In the genomic region with DNA sequence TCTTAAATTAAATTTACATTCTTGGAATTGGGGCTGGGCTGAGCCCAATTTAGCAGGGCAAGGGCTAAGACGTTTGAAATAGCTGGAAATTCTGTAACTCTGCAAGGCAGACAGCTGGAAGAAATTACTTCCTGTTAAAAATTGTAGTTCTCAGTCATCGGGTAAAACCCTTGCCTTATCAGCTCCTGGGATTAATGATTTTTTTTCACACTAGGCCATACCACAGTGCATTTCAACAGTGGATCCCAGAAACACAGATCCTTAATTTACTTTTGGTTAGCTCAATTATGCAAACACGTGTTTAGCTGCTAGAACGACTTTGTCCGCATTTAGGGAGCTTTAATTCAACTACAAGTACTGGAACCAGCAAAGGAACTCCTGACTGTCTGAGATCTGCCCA, we compare ENCODE assay signal across 25 cellular contexts.
"Had no signal": no experiment of that assay in that cellular context is flagged by ENCODE, and none has a peak within 500 bp of the region (broad histone marks: within the 10 kb centered on the region; RNA-seq: fewer than 3 reads in every experiment).

No MANE protein-coding gene starts in this region.

- H3K4me1 Mint-ChIP-seq: activated B cell treated with CpG ODN at 0.5 μM for 24 hours; activated CD4-positive, alpha-beta memory T cell treated with anti-CD3 and anti-CD28 coated beads, Interleukin-2, amount 10 ng/mL, durations not matched to agents 7 days and 5 days; stimulated activated naive CD8-positive, alpha-beta T cell treated with anti-CD3 and anti-CD28 coated beads, Interleukin-15, amount 100 ng/mL, for 72 hours had no signal

- H3K27me3 ChIP-seq: ascending aorta, breast epithelium, esophagus muscularis mucosa, ovary, suprapubic skin, vagina had no signal

- H3K27ac Mint-ChIP-seq: activated B cell treated with CpG ODN at 0.5 μM for 24 hours; activated CD4-positive, alpha-beta memory T cell treated with anti-CD3 and anti-CD28 coated beads, Interleukin-2, amount 10 ng/mL, durations not matched to agents 7 days and 5 days; activated naive CD4-positive, alpha-beta T cell treated with anti-CD3 and anti-CD28 coated beads for 36 hours; activated T-helper 2 cell treated with anti-CD3 and anti-CD28 coated beads, Interferon-gamma antibody, Interleukin-2, Interleukin-4, amounts not matched to agents 10 μg/mL and 5 μg/mL and 100 μg/mL, durations not matched to agents 14 hours and 24 hours and 36 hours; natural killer cell; stimulated activated naive CD8-positive, alpha-beta T cell treated with anti-CD3 and anti-CD28 coated beads, Interleukin-15, amount 100 ng/mL, for 72 hours had no signal

- DNase-seq: activated B cell treated with CpG ODN at 0.5 μM for 24 hours; activated CD4-positive, alpha-beta memory T cell treated with anti-CD3 and anti-CD28 coated beads, Interleukin-2, amount 10 ng/mL, durations not matched to agents 7 days and 5 days; activated CD4-positive, alpha-beta T cell treated with anti-CD3 and anti-CD28 coated beads for 4 hours; activated naive CD4-positive, alpha-beta T cell treated with anti-CD3 and anti-CD28 coated beads for 36 hours; activated T-cell treated with anti-CD3 and anti-CD28 coated beads, Interleukin-2, amount 50 U/mL, for 1 hour; cortex of kidney; effector CD4-positive, alpha-beta T cell; hypothalamus; islet precursor cell; lower lobe of right lung; natural killer cell; ovary; psoas muscle; right cardiac atrium; small intestine; stimulated activated CD4-positive, alpha-beta T cell treated with anti-CD3 and anti-CD28 coated beads, Interleukin-4, amount 100 ng/mL, for 1 hour; stimulated activated naive CD8-positive, alpha-beta T cell treated with anti-CD3 and anti-CD28 coated beads, Interleukin-15, amount 100 ng/mL, for 72 hours; T-helper 2 cell; trophoblast cell had no signal

- H3K36me3 ChIP-seq: ascending aorta, breast epithelium, esophagus muscularis mucosa, lower lobe of right lung, ovary, suprapubic skin, vagina had no signal

- H3K27ac ChIP-seq: ascending aorta, breast epithelium, esophagus muscularis mucosa, lower lobe of right lung, ovary, psoas muscle, suprapubic skin, vagina had no signal

- H3K36me3 Mint-ChIP-seq: natural killer cell had no signal

- ATAC-seq: lower lobe of right lung; natural killer cell; psoas muscle; right cardiac atrium; stimulated activated naive CD8-positive, alpha-beta T cell treated with anti-CD3 and anti-CD28 coated beads, Interleukin-15, amount 100 ng/mL, for 72 hours had no signal

- H3K4me3 Mint-ChIP-seq: activated B cell treated with CpG ODN at 0.5 μM for 24 hours; activated CD4-positive, alpha-beta memory T cell treated with anti-CD3 and anti-CD28 coated beads, Interleukin-2, amount 10 ng/mL, durations not matched to agents 7 days and 5 days; activated naive CD4-positive, alpha-beta T cell treated with anti-CD3 and anti-CD28 coated beads for 36 hours; natural killer cell; stimulated activated naive CD8-positive, alpha-beta T cell treated with anti-CD3 and anti-CD28 coated beads, Interleukin-15, amount 100 ng/mL, for 72 hours had no signal

- H3K4me3 ChIP-seq: ascending aorta, breast epithelium, esophagus muscularis mucosa, lower lobe of right lung, ovary, psoas muscle, suprapubic skin, vagina had no signal

- H3K9me3 ChIP-seq: ascending aorta, lower lobe of right lung, ovary, psoas muscle, vagina had no signal

- H3K9me3 Mint-ChIP-seq: activated B cell treated with CpG ODN at 0.5 μM for 24 hours; activated naive CD4-positive, alpha-beta T cell treated with anti-CD3 and anti-CD28 coated beads for 36 hours; activated T-helper 2 cell treated with anti-CD3 and anti-CD28 coated beads, Interferon-gamma antibody, Interleukin-2, Interleukin-4, amounts not matched to agents 10 μg/mL and 5 μg/mL and 100 μg/mL, durations not matched to agents 14 hours and 24 hours and 36 hours; natural killer cell had no signal

- H3K27me3 Mint-ChIP-seq: activated B cell treated with CpG ODN at 0.5 μM for 24 hours had no signal
